Comparison of ENCODE assay signal across 16 cellular contexts in the genomic region with DNA sequence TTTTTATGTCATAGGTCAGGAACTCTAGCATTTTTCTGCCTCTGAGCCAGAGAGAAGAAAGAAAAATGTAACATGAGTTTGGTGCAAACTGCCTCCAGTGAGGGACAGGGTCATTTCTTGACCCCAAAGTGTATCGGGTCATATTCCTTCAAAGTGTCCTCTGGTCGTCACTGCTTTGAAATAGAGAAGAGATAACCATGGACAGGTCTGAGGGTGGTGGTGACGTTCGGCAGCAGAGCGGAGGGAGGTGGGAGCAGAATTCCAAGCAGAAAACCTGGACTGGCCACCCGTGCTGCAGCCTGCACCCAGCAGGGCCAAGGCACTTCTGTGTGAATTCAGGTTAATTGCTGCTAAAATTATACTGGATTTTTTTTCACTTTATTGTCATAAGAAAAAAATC. TPM values are rescaled to one million over a fixed set of nuclear protein-coding genes. Genes with fewer than 3 reads are reported as not detected.
A peak's percentile ranks its signal among the peaks of the same experiment; 100 is the strongest.
DNase-seq lines count a peak whose midpoint lies in the region; ATAC-seq, FAIRE-seq and TF ChIP-seq lines count a peak whose summit lies in the region.
"Had no signal": no experiment of that assay in that cellular context is flagged by ENCODE, and none has a peak within 500 bp of the region (broad histone marks: within the 10 kb centered on the region; RNA-seq: fewer than 3 reads in every experiment).

No MANE protein-coding gene starts in this region.

- DNase-seq in Right ventricle myocardium superior, result no peak
- no peak for DNase-seq in cardiac septum (ENCODE audit: low spot score)
- no peak for DNase-seq in endothelial cell of umbilical vein (ENCODE audit: low read depth, low spot score)
- DNase-seq in left ventricle myocardium superior, result no peak
- DNase-seq in activated gamma-delta T cell treated with Interleukin-2 at 50 U/mL for 16 hours, result no peak
- DNase-seq in thyroid gland, result no peak
- DNase-seq in occipital lobe (lab: John Stamatoyannopoulos, UW), result no peak
- DNase-seq: C1 segment of cervical spinal cord; CD4-positive, alpha-beta T cell; DMS79 treated with DMSO at 0.1 percent for 48 hours; EL had no signal

- H3K36me3 ChIP-seq in endothelial cell of umbilical vein (ENCODE audit: control insufficient read depth in 2 of 2, extremely low read depth in 1 of 2, insufficient read depth in 2 of 2, low read length in 2 of 2) (no peaks in the 10 kb centered on the region), thyroid gland (no peaks in the 10 kb centered on the region)
- H3K36me3 ChIP-seq: HAP-1 had no signal

- ATAC-seq in Right ventricle myocardium superior (ENCODE audit: poor library complexity), result peak; percentile 72
- peak; percentile 73 for ATAC-seq in left ventricle myocardium superior

- H3K4me3 ChIP-seq in endothelial cell of umbilical vein (replicated peaks in 1 of 3; ENCODE audit: insufficient read depth in 1 of 3, low read depth in 1 of 3, low read length in 3 of 3) (no peak overlapping the region), thyroid gland (replicated peaks in 1 of 3) (no peak overlapping the region)
- H3K4me3 ChIP-seq: HAP-1 had no signal

- H3K4me2 ChIP-seq in endothelial cell of umbilical vein (ENCODE audit: insufficient read depth, low read length), result no peak overlapping the region

- H3K79me2 ChIP-seq in endothelial cell of umbilical vein (ENCODE audit: control insufficient read depth, insufficient read depth, low read length), result no peaks in the 10 kb centered on the region

- TF ChIP-seq CTCF in endothelial cell of umbilical vein (IDR thresholded peaks at IDR 0.05; ENCODE audit: extremely low read depth in 1 of 2, insufficient read depth in 1 of 2, low read depth in 1 of 2, low read length in 2 of 2), result no peak
- TF ChIP-seq CTCF in thyroid gland (IDR thresholded peaks at IDR 0.05), result no peak

- dilution Hi-C loops in endothelial cell of umbilical vein (cut with MboI; ENCODE audit: extremely low pct_ligation_motif_present, low sequenced_read_pairs), result loop anchor here (25.0 kb wide), 1 partner anchor 100 kb away; a partner anchor contains a TSS

- peak; percentile 21 for FAIRE-seq in endothelial cell of umbilical vein (lab: Jason Lieb, UNC)
- FAIRE-seq: A204.1, G401.6, GM12891, H1 had no signal

- no peaks in the 10 kb centered on the region for H3K9me1 ChIP-seq in endothelial cell of umbilical vein (replicated peaks; ENCODE audit: control insufficient read depth, extremely low read depth, insufficient read depth, low read length)

- no peak overlapping the region for H3K9ac ChIP-seq in endothelial cell of umbilical vein (replicated peaks; ENCODE audit: extremely low read depth, insufficient read depth, low read length)

- H3K9me3 ChIP-seq in endothelial cell of umbilical vein (replicated peaks; ENCODE audit: control insufficient read depth, insufficient read depth, low read length), result no peaks in the 10 kb centered on the region
- no peaks in the 10 kb centered on the region for H3K9me3 ChIP-seq in thyroid gland
- H3K9me3 ChIP-seq: HAP-1 had no signal

- H4K20me1 ChIP-seq in endothelial cell of umbilical vein (replicated peaks; ENCODE audit: control insufficient read depth, extremely low read depth, insufficient read depth, low read length), result no peaks in the 10 kb centered on the region

- H2AFZ ChIP-seq in endothelial cell of umbilical vein (ENCODE audit: low read depth, low read length), result no peak overlapping the region

- H3K27ac ChIP-seq in endothelial cell of umbilical vein (ENCODE audit: insufficient read depth, low read depth, low read length) (no peak overlapping the region), thyroid gland (no peak overlapping the region)

- POLR2A ChIA-PET in endothelial cell of umbilical vein (lab: Charles Lee), result no interaction called here

- 74 to 78% methylated on average over 6 of the region's 6 CpGs for WGBS in thyroid gland, 2 donors

- TF ChIP-seq POLR2A in endothelial cell of umbilical vein (IDR thresholded peaks at IDR 0.05; ENCODE audit: low read depth, low read length), result no peak
- no peak for TF ChIP-seq POLR2A in thyroid gland (IDR thresholded peaks at IDR 0.05)

- no TSS peak for BruUV-seq in endothelial cell of umbilical vein (replicated peaks; lab: Mats Ljungman, UMichigan)

- CTCF ChIA-PET in endothelial cell of umbilical vein (lab: Charles Lee), result no interaction called here

- H3K27me3 ChIP-seq in endothelial cell of umbilical vein (ENCODE audit: control insufficient read depth in 2 of 2, insufficient read depth in 2 of 2, low read length in 2 of 2), result peaks cover 7 to 10% of the 10 kb centered on the region in 2 experiments
- H3K27me3 ChIP-seq in thyroid gland, result no peaks in the 10 kb centered on the region

- intact Hi-C loops in Right ventricle myocardium superior (cut with DNase I), result no loop called here
- intact Hi-C loops in cardiac septum (cut with DNase I), result no loop called here
- intact Hi-C loops in endothelial cell of umbilical vein (cut with micrococcal nuclease), result no loop called here
- intact Hi-C loops in left ventricle myocardium superior (cut with micrococcal nuclease), result no loop called here
- intact Hi-C loops in thyroid gland (cut with DNase I), result no loop called here

- H3K4me1 ChIP-seq in endothelial cell of umbilical vein (ENCODE audit: control insufficient read depth, extremely low read depth, insufficient read depth, low read length) (no peaks in the 10 kb centered on the region), thyroid gland (no peaks in the 10 kb centered on the region)
- H3K4me1 ChIP-seq: HAP-1 had no signal

TF ChIP-seq in endothelial cell of umbilical vein, 7 proteins besides CTCF, POLR2A, EP300 and RAD21:
- TF ChIP-seq EZH2 (IDR thresholded peaks at IDR 0.05; ENCODE audit: borderline replicate concordance, low read depth, low read length, severe bottlenecking) (no peak), JUN (IDR thresholded peaks at IDR 0.05; ENCODE audit: borderline replicate concordance, insufficient read depth, insufficient read length, low read depth) (no peak), MYC (IDR thresholded peaks at IDR 0.05; ENCODE audit: low read depth, low read length) (no peak), POLR2AphosphoS5 (IDR thresholded peaks at IDR 0.05; ENCODE audit: insufficient read depth, low read depth, low read length) (no peak), GATA2 (IDR thresholded peaks at IDR 0.05; ENCODE audit: insufficient read depth, insufficient read length, low read depth, low read length) (no peak), FOS (IDR thresholded peaks at IDR 0.05; ENCODE audit: borderline replicate concordance, insufficient read depth, low read length) (no peak)
- TF ChIP-seq, protein P1, sequence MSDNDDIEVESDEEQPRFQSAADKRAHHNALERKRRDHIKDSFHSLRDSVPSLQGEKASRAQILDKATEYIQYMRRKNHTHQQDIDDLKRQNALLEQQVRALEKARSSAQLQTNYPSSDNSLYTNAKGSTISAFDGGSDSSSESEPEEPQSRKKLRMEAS (IDR thresholded peaks at IDR 0.05; ENCODE audit: insufficient read depth, insufficient read length), result no peak

RNA-seq across cellular contexts. Expression of a gene that starts 38.1 kb away (rescaled TPM):
- total RNA-seq in Right ventricle myocardium superior (35.4 TPM), cardiac septum (61.2 TPM), endothelial cell of umbilical vein (45.2 and 45.7 TPM in 2 replicates), left ventricle myocardium superior (36.3 TPM), thyroid gland (10 to 100 TPM; 56.8 to 88.5 (median 77.7) TPM), occipital lobe (36.2 TPM)
- 47.2 and 54.4 TPM in 2 replicates for polyA plus RNA-seq in endothelial cell of umbilical vein
- polyA plus RNA-seq in endothelial cell of umbilical vein (2011; cell fraction: cytosol; rRNA removed), result 42.7 and 48.1 TPM in 2 replicates
- 26.5 and 34.5 TPM in 2 replicates for polyA plus RNA-seq in endothelial cell of umbilical vein (2011; cell fraction: nucleus; rRNA removed)
- 46.6 and 49.2 TPM in 2 replicates for polyA plus RNA-seq in endothelial cell of umbilical vein (2012)
- 40.8 and 52.4 TPM in 2 replicates for polyA minus RNA-seq in endothelial cell of umbilical vein
- polyA minus RNA-seq in endothelial cell of umbilical vein (2011; cell fraction: cytosol; rRNA and poly(A)+ RNA removed), result 28.0 TPM
- polyA minus RNA-seq in endothelial cell of umbilical vein (2011; cell fraction: nucleus; rRNA and poly(A)+ RNA removed), result 30.6 and 34.1 TPM in 2 replicates
